ENCODE assay signal across 11 cellular contexts in genomic region chr12:91921555-91921954, GRCh38.
"Had no signal": no experiment of that assay in that cellular context is flagged by ENCODE, and none has a peak within 500 bp of the region (broad histone marks: within the 10 kb centered on the region; RNA-seq: fewer than 3 reads in every experiment).

No MANE protein-coding gene starts in this region.

- H3K4me1 ChIP-seq: thyroid gland had no signal

- H3K27ac ChIP-seq: thyroid gland had no signal

- H3K27me3 Mint-ChIP-seq: activated naive CD8-positive, alpha-beta T cell treated with anti-CD3 and anti-CD28 coated beads, Interleukin-2, amount 10 ng/mL, durations not matched to agents 7 days and 5 days had no signal

- ATAC-seq: activated CD8-positive, alpha-beta T cell treated with anti-CD3 and anti-CD28 coated beads, Interleukin-2, amount 10 ng/mL, durations not matched to agents 7 days and 5 days had no signal

- H3K4me3 ChIP-seq: thyroid gland had no signal

- H3K4me3 Mint-ChIP-seq: activated CD8-positive, alpha-beta T cell treated with anti-CD3 and anti-CD28 coated beads, Interleukin-2, amount 10 ng/mL, durations not matched to agents 7 days and 5 days; activated naive CD8-positive, alpha-beta T cell treated with anti-CD3 and anti-CD28 coated beads, Interleukin-2, amount 10 ng/mL, durations not matched to agents 7 days and 5 days; mesothelial cell of epicardium had no signal

- H3K4me1 Mint-ChIP-seq: activated naive CD8-positive, alpha-beta T cell treated with anti-CD3 and anti-CD28 coated beads, Interleukin-2, amount 10 ng/mL, durations not matched to agents 7 days and 5 days had no signal

- H3K27ac Mint-ChIP-seq: activated CD8-positive, alpha-beta T cell treated with anti-CD3 and anti-CD28 coated beads, Interleukin-2, amount 10 ng/mL, durations not matched to agents 7 days and 5 days; activated naive CD8-positive, alpha-beta T cell treated with anti-CD3 and anti-CD28 coated beads, Interleukin-2, amount 10 ng/mL, durations not matched to agents 7 days and 5 days; mesothelial cell of epicardium had no signal

- H3K27me3 ChIP-seq: thyroid gland had no signal

- H3K36me3 Mint-ChIP-seq: mesothelial cell of epicardium had no signal

- H3K36me3 ChIP-seq: thyroid gland had no signal

- H3K9me3 ChIP-seq: thyroid gland had no signal

- DNase-seq: activated CD4-positive, alpha-beta T cell treated with anti-CD3 and anti-CD28 coated beads for 4 hours; activated CD8-positive, alpha-beta T cell treated with anti-CD3 and anti-CD28 coated beads, Interleukin-2, amount 10 ng/mL, durations not matched to agents 7 days and 5 days; activated naive CD8-positive, alpha-beta T cell treated with anti-CD3 and anti-CD28 coated beads, Interleukin-2, amount 10 ng/mL, durations not matched to agents 7 days and 5 days; effector memory CD4-positive, alpha-beta T cell; hypothalamus; kidney glomerular epithelial cell; posterior cingulate gyrus; small intestine; T-helper 1 cell; thyroid gland had no signal
